8 cellular contexts compared by ENCODE assay signal in genomic region chr19:58182577-58182988, GRCh38. TPM values are rescaled to one million over a fixed set of nuclear protein-coding genes. Genes with fewer than 3 reads are reported as not detected.
DNase-seq lines count a peak whose midpoint lies in the region; ATAC-seq and TF ChIP-seq lines count a peak whose summit lies in the region.

No MANE protein-coding gene starts in this region.

- no peak overlapping the region for H2AFZ ChIP-seq in hepatocyte

- 41% methylated on average over 9 of the region's 17 CpGs for WGBS in hepatocyte (ENCODE audit: low lambda C conversion rate, missing lambda C conversion rate)

- no peaks in the 10 kb centered on the region for H3K4me1 ChIP-seq in hepatocyte (ENCODE audit: insufficient read depth)

- peaks cover 22% of the 10 kb centered on the region for H3K9me3 Mint-ChIP-seq in activated T-helper 17 cell treated with anti-CD3 and anti-CD28 coated beads, Interleukin-2, amount 50 U/mL, for 72 hours

- H3K4me1 Mint-ChIP-seq in activated T-helper 17 cell treated with anti-CD3 and anti-CD28 coated beads, Interleukin-2, amount 50 U/mL, for 72 hours: peaks cover 12% of the 10 kb centered on the region

- no peak for ATAC-seq in activated T-helper 17 cell treated with anti-CD3 and anti-CD28 coated beads, Interleukin-2, amount 50 U/mL, for 72 hours (replicated peaks)

- H3K27ac ChIP-seq in hepatocyte: peak overlapping the region; percentile 100

- H3K9me2 ChIP-seq in hepatocyte (replicated peaks; ENCODE audit: insufficient read depth): no peaks in the 10 kb centered on the region

- in situ Hi-C loops in ACHN (cut with HindIII; ENCODE audit: low pct_ligation_motif_present, low pct_unique_long_range_greater_than_20kb, low sequenced_read_pairs): no loop called here

- peak overlapping the region; percentile 94 for H3K4me3 Mint-ChIP-seq in activated T-helper 17 cell treated with anti-CD3 and anti-CD28 coated beads, Interleukin-2, amount 50 U/mL, for 72 hours

- TF ChIP-seq CTCF in GM06990 (IDR thresholded peaks at IDR 0.05; ENCODE audit: insufficient read depth, low read length, poor library complexity, severe bottlenecking): no peak
- no peak for TF ChIP-seq CTCF in hepatocyte (IDR thresholded peaks at IDR 0.05; ENCODE audit: poor library complexity)

- H3K9me3 ChIP-seq in hepatocyte (ENCODE audit: low read depth): peaks cover 73% of the 10 kb centered on the region

- no peaks in the 10 kb centered on the region for H4K20me1 ChIP-seq in hepatocyte (ENCODE audit: insufficient read depth, poor library complexity, severe bottlenecking)

- H3K36me3 ChIP-seq in GM06990 (ENCODE audit: control insufficient read depth, insufficient read depth, low read length): peaks cover 6% of the 10 kb centered on the region
- H3K36me3 ChIP-seq in hepatocyte (replicated peaks; ENCODE audit: insufficient read depth, low read depth): peaks cover 15% of the 10 kb centered on the region

- peaks cover 66% of the 10 kb centered on the region for H3K36me3 Mint-ChIP-seq in activated T-helper 17 cell treated with anti-CD3 and anti-CD28 coated beads, Interleukin-2, amount 50 U/mL, for 72 hours (ENCODE audit: low read depth)

- H3K27ac Mint-ChIP-seq in activated T-helper 17 cell treated with anti-CD3 and anti-CD28 coated beads, Interleukin-2, amount 50 U/mL, for 72 hours: peak overlapping the region; percentile 99

- H3K79me2 ChIP-seq in hepatocyte: peaks cover 24% of the 10 kb centered on the region

- no peaks in the 10 kb centered on the region for H3K27me3 Mint-ChIP-seq in activated T-helper 17 cell treated with anti-CD3 and anti-CD28 coated beads, Interleukin-2, amount 50 U/mL, for 72 hours

- peak overlapping the region; percentile 78 for H3K4me3 ChIP-seq in GM06990 (replicated peaks; ENCODE audit: low read depth, low read length)
- peak overlapping the region; percentile 37 for H3K4me3 ChIP-seq in hepatocyte

- H3K27me3 ChIP-seq in GM06990 (replicated peaks; ENCODE audit: control insufficient read depth, insufficient read depth, low read length): no peaks in the 10 kb centered on the region
- no peaks in the 10 kb centered on the region for H3K27me3 ChIP-seq in hepatocyte

- DNase-seq in GM06990 (ENCODE audit: extremely low read depth, insufficient read length) (no peak), Kasumi-1 (lab: John Stamatoyannopoulos, UW) (peak; percentile 61 to 69), hepatocyte (ENCODE audit: low spot score) (no peak), NCI-H1105 (lab: John Stamatoyannopoulos, UW) (no peak), RPMI8226 (no peak), ACHN (no peak)
- DNase-seq in stimulated activated CD4-positive, alpha-beta T cell treated with anti-CD3 and anti-CD28 coated beads, Interleukin-1b, Interleukin-23, amount 100 ng/mL, for 24 hours (ENCODE audit: low read depth in 4 of 4, low spot score in 1 of 4): peak in 3 of 4 experiments; percentile 71 to 78 (median 73)

- H3K4me2 ChIP-seq in hepatocyte: peak overlapping the region; percentile 81

RNA-seq across cellular contexts. Expression of gene ZNF274, which starts 0.3 kb away (rescaled TPM):
- total RNA-seq in activated T-helper 17 cell treated with anti-CD3 and anti-CD28 coated beads, Interleukin-2, amount 50 U/mL, for 72 hours: 10 to 100 TPM; 18.5 to 29.1 TPM
- total RNA-seq in hepatocyte: 28.1 and 28.8 TPM in 2 replicates
- 29.0 and 30.8 TPM in 2 replicates for polyA plus RNA-seq in hepatocyte

RNA-seq across cellular contexts. Expression of gene ZNF329, which starts 32.0 kb away (rescaled TPM):
- total RNA-seq in activated T-helper 17 cell treated with anti-CD3 and anti-CD28 coated beads, Interleukin-2, amount 50 U/mL, for 72 hours: 1 to 10 TPM; 3.8 to 7.0 TPM
- total RNA-seq in hepatocyte: 17.0 and 18.4 TPM in 2 replicates
- 1.8 and 2.8 TPM in 2 replicates for polyA plus RNA-seq in hepatocyte

RNA-seq across cellular contexts. Expression of gene ZNF544, which starts 46.1 kb away (rescaled TPM):
- total RNA-seq in activated T-helper 17 cell treated with anti-CD3 and anti-CD28 coated beads, Interleukin-2, amount 50 U/mL, for 72 hours: 10 to 100 TPM; 43.4 to 44.6 TPM
- total RNA-seq in hepatocyte: 19.3 and 34.1 TPM in 2 replicates
- 12.3 and 17.2 TPM in 2 replicates for polyA plus RNA-seq in hepatocyte

Comparison
In these comparisons a context has a peak if more than half of its experiments do, and no peak if none do; other contexts are left out.
1. DNase-seq: peak in Kasumi-1 (2 of 2) and stimulated activated CD4-positive, alpha-beta T cell treated with anti-CD3 and anti-CD28 coated beads, Interleukin-1b, Interleukin-23, amount 100 ng/mL, for 24 hours (3 of 4); none in GM06990 (single experiment), hepatocyte (single experiment), NCI-H1105 (single experiment), RPMI8226 (single experiment) and ACHN (single experiment).